ENCODE assay signal across 11 cellular contexts in genomic region chr7:112079122-112079521, GRCh38.
"Had no signal": no experiment of that assay in that cellular context is flagged by ENCODE, and none has a peak within 500 bp of the region (broad histone marks: within the 10 kb centered on the region; RNA-seq: fewer than 3 reads in every experiment).

No MANE protein-coding gene starts in this region.

- H3K36me3 ChIP-seq: esophagus muscularis mucosa, ovary, transverse colon had no signal

- H3K4me1 ChIP-seq: transverse colon had no signal

- H3K27ac ChIP-seq: esophagus muscularis mucosa, ovary, transverse colon had no signal

- ATAC-seq: left ventricle myocardium superior had no signal

- H3K4me3 ChIP-seq: esophagus muscularis mucosa, ovary, transverse colon had no signal

- H3K9me3 ChIP-seq: ovary, transverse colon had no signal

- H3K27me3 ChIP-seq: esophagus muscularis mucosa, ovary, transverse colon had no signal

- DNase-seq: activated CD4-positive, CD25-positive, alpha-beta regulatory T cell treated with anti-CD3 and anti-CD28 coated beads, Interleukin-2, amount 50 U/mL, for 72 hours; activated naive CD4-positive, alpha-beta T cell treated with Interleukin-2 at 50 U/mL for 16 hours; anterior cingulate cortex; hippocampal formation; left ventricle myocardium superior; nephron progenitor cell; ovary; stimulated activated CD4-positive, alpha-beta T cell treated with anti-CD3 and anti-CD28 coated beads, Interleukin-2, amount 100 ng/mL, for 48 hours; stimulated activated naive CD4-positive, alpha-beta T cell; transverse colon had no signal
